In genomic region chr2:29220506-29221270, GRCh38 we compare ENCODE assay signal across 27 cellular contexts.
"Had no signal": no experiment of that assay in that cellular context is flagged by ENCODE, and none has a peak within 500 bp of the region (broad histone marks: within the 10 kb centered on the region; RNA-seq: fewer than 3 reads in every experiment).

No MANE protein-coding gene starts in this region.

- H3K27ac ChIP-seq: colonic mucosa, dorsolateral prefrontal cortex, heart left ventricle, left lung, lower lobe of right lung, neutrophil, right lobe of liver, tibial nerve had no signal

- H3K36me3 Mint-ChIP-seq: activated naive CD8-positive, alpha-beta T cell; natural killer cell treated with Interleukin-12 subunit alpha and Interleukin-12 subunit beta and Interleukin-15 and Interleukin-18, amount 100 ng/mL, for 72 hours; stimulated activated memory B cell treated with anti-CD40 and anti-IgM and Interleukin-4, amounts not matched to agents 10 μg/mL and 1 μg/mL and 100 μg/mL, for 72 hours had no signal

- FAIRE-seq: small intestine had no signal

- H3K27me3 Mint-ChIP-seq: activated CD4-positive, alpha-beta T cell treated with anti-CD3 and anti-CD28 coated beads, Interleukin-2, amount 10 ng/mL, durations not matched to agents 24 days and 14 days; activated naive CD8-positive, alpha-beta T cell had no signal

- H3K36me3 ChIP-seq: colonic mucosa, heart left ventricle, left lung, lower lobe of right lung, neutrophil, right lobe of liver, tibial nerve had no signal

- H3K4me1 ChIP-seq: colonic mucosa, left lung, right lobe of liver had no signal

- H3K9me3 ChIP-seq: colonic mucosa, heart left ventricle, left lung, lower lobe of right lung, mucosa of descending colon, neutrophil, right lobe of liver, tibial nerve had no signal

- DNase-seq: activated CD4-positive, alpha-beta T cell treated with anti-CD3 and anti-CD28 coated beads, Interleukin-2, amount 10 ng/mL, durations not matched to agents 24 days and 14 days; activated CD8-positive, alpha-beta T cell treated with anti-CD3 and anti-CD28 coated beads, Interleukin-2, amount 10 ng/mL, durations not matched to agents 7 days and 5 days; activated effector memory CD4-positive, alpha-beta T cell treated with Interleukin-2 at 50 U/mL for 16 hours; activated naive CD4-positive, alpha-beta T cell treated with Interleukin-2 at 50 U/mL for 16 hours; anterior cingulate cortex; colonic mucosa; effector memory CD8-positive, alpha-beta T cell; heart left ventricle; left lung; lower lobe of right lung; mesendoderm; mucosa of descending colon; small intestine; stimulated activated CD4-positive, alpha-beta T cell treated with anti-CD3 and anti-CD28 coated beads, Interleukin-1b, Interleukin-23, amount 100 ng/mL, for 48 hours; stimulated activated CD4-positive, alpha-beta T cell treated with anti-CD3 and anti-CD28 coated beads, Interleukin-4, amount 100 ng/mL, for 4 hours; stimulated activated CD8-positive, alpha-beta memory T cell treated with anti-CD3 and anti-CD28 coated beads, Interleukin-4, amount 100 ng/mL, for 48 hours; stimulated activated naive CD8-positive, alpha-beta T cell treated with anti-CD3 and anti-CD28 coated beads, Interleukin-15, amount 100 ng/mL, for 72 hours; T-helper 1 cell had no signal

- H3K27me3 ChIP-seq: colonic mucosa, right lobe of liver, tibial nerve had no signal

- H3K4me3 Mint-ChIP-seq: activated CD4-positive, alpha-beta T cell treated with anti-CD3 and anti-CD28 coated beads, Interleukin-2, amount 10 ng/mL, durations not matched to agents 24 days and 14 days; activated CD8-positive, alpha-beta T cell treated with anti-CD3 and anti-CD28 coated beads, Interleukin-2, amount 10 ng/mL, durations not matched to agents 7 days and 5 days; activated naive CD8-positive, alpha-beta T cell; effector memory CD8-positive, alpha-beta T cell; natural killer cell treated with Interleukin-12 subunit alpha and Interleukin-12 subunit beta and Interleukin-15 and Interleukin-18, amount 100 ng/mL, for 72 hours; stimulated activated memory B cell treated with anti-CD40 and anti-IgM and Interleukin-4, amounts not matched to agents 10 μg/mL and 1 μg/mL and 100 μg/mL, for 72 hours; stimulated activated naive CD8-positive, alpha-beta T cell treated with anti-CD3 and anti-CD28 coated beads, Interleukin-15, amount 100 ng/mL, for 72 hours; T-helper 2 cell treated with Interferon-gamma antibody and Interleukin-4, amounts not matched to agents 5 μg/mL and 100 μg/mL, for 36 hours had no signal

- H3K9me3 Mint-ChIP-seq: activated CD4-positive, alpha-beta T cell treated with anti-CD3 and anti-CD28 coated beads, Interleukin-2, amount 10 ng/mL, durations not matched to agents 24 days and 14 days; effector memory CD8-positive, alpha-beta T cell; natural killer cell treated with Interleukin-12 subunit alpha and Interleukin-12 subunit beta and Interleukin-15 and Interleukin-18, amount 100 ng/mL, for 72 hours; stimulated activated memory B cell treated with anti-CD40 and anti-IgM and Interleukin-4, amounts not matched to agents 10 μg/mL and 1 μg/mL and 100 μg/mL, for 72 hours; stimulated activated naive CD8-positive, alpha-beta T cell treated with anti-CD3 and anti-CD28 coated beads, Interleukin-15, amount 100 ng/mL, for 72 hours; T-helper 2 cell treated with Interferon-gamma antibody and Interleukin-4, amounts not matched to agents 5 μg/mL and 100 μg/mL, for 36 hours had no signal

- H3K4me3 ChIP-seq: colonic mucosa, dorsolateral prefrontal cortex, heart left ventricle, left lung, lower lobe of right lung, mucosa of descending colon, right lobe of liver, tibial nerve had no signal

- H3K27ac Mint-ChIP-seq: activated CD4-positive, alpha-beta T cell treated with anti-CD3 and anti-CD28 coated beads, Interleukin-2, amount 10 ng/mL, durations not matched to agents 24 days and 14 days; activated CD8-positive, alpha-beta T cell treated with anti-CD3 and anti-CD28 coated beads, Interleukin-2, amount 10 ng/mL, durations not matched to agents 7 days and 5 days; activated naive CD8-positive, alpha-beta T cell; effector memory CD8-positive, alpha-beta T cell; natural killer cell treated with Interleukin-12 subunit alpha and Interleukin-12 subunit beta and Interleukin-15 and Interleukin-18, amount 100 ng/mL, for 72 hours; progenitor cell of endocrine pancreas; stimulated activated memory B cell treated with anti-CD40 and anti-IgM and Interleukin-4, amounts not matched to agents 10 μg/mL and 1 μg/mL and 100 μg/mL, for 72 hours; T-helper 2 cell treated with Interferon-gamma antibody and Interleukin-4, amounts not matched to agents 5 μg/mL and 100 μg/mL, for 36 hours had no signal

- H3K4me1 Mint-ChIP-seq: activated CD4-positive, alpha-beta T cell treated with anti-CD3 and anti-CD28 coated beads, Interleukin-2, amount 10 ng/mL, durations not matched to agents 24 days and 14 days; stimulated activated memory B cell treated with anti-CD40 and anti-IgM and Interleukin-4, amounts not matched to agents 10 μg/mL and 1 μg/mL and 100 μg/mL, for 72 hours; stimulated activated naive CD8-positive, alpha-beta T cell treated with anti-CD3 and anti-CD28 coated beads, Interleukin-15, amount 100 ng/mL, for 72 hours had no signal
